ENCODE assay signal across 19 cellular contexts in genomic region chr4:7793186-7793585, GRCh38.
"Had no signal": no experiment of that assay in that cellular context is flagged by ENCODE, and none has a peak within 500 bp of the region (broad histone marks: within the 10 kb centered on the region; RNA-seq: fewer than 3 reads in every experiment).

No MANE protein-coding gene starts in this region.

- DNase-seq: activated CD4-positive, alpha-beta T cell treated with anti-CD3 and anti-CD28 coated beads, Interleukin-2, amount 50 U/mL, for 1 hour; activated T-cell treated with anti-CD3 and anti-CD28 coated beads, Interleukin-2, amount 50 U/mL, for 1 hour; aorta; effector CD8-positive, alpha-beta T cell; glutamatergic neuron; immature natural killer cell; lower lobe of right lung; mesendoderm; naive B cell; nucleus accumbens; stimulated activated CD4-positive, alpha-beta T cell treated with anti-CD3 and anti-CD28 coated beads, Interleukin-4, amount 100 ng/mL, for 24 hours; stimulated activated naive CD4-positive, alpha-beta T cell treated with Interleukin-2 at 50 U/mL for 16 hours; T-helper 1 cell had no signal

- H3K4me2 ChIP-seq: hepatocyte had no signal

- H3K27ac Mint-ChIP-seq: immature natural killer cell, naive B cell had no signal

- H3K27me3 Mint-ChIP-seq: brain had no signal

- H3K36me3 Mint-ChIP-seq: naive B cell had no signal

- H3K27me3 ChIP-seq: hepatocyte had no signal

- H3K79me2 ChIP-seq: hepatocyte had no signal

- H3K4me3 Mint-ChIP-seq: brain, immature natural killer cell, naive B cell had no signal

- H3K4me3 ChIP-seq: hepatocyte, lower lobe of right lung had no signal

- H3K9me3 ChIP-seq: lower lobe of right lung, thoracic aorta had no signal

- ATAC-seq: activated naive CD4-positive, alpha-beta T cell treated with anti-CD3 and anti-CD28 coated beads, Interleukin-2, amount 50 U/mL, for 72 hours; left lobe of liver; lower lobe of right lung had no signal

- FAIRE-seq: frontal cortex had no signal

- H3K4me1 Mint-ChIP-seq: immature natural killer cell had no signal

- H3K27ac ChIP-seq: hepatocyte, lower lobe of right lung, thoracic aorta had no signal

- H3K36me3 ChIP-seq: thoracic aorta had no signal

- H3K9me3 Mint-ChIP-seq: activated naive CD4-positive, alpha-beta T cell treated with anti-CD3 and anti-CD28 coated beads, Interleukin-2, amount 50 U/mL, for 72 hours; brain; immature natural killer cell had no signal

- H2AFZ ChIP-seq: hepatocyte had no signal
